12 cellular contexts compared by ENCODE assay signal in the genomic region with DNA sequence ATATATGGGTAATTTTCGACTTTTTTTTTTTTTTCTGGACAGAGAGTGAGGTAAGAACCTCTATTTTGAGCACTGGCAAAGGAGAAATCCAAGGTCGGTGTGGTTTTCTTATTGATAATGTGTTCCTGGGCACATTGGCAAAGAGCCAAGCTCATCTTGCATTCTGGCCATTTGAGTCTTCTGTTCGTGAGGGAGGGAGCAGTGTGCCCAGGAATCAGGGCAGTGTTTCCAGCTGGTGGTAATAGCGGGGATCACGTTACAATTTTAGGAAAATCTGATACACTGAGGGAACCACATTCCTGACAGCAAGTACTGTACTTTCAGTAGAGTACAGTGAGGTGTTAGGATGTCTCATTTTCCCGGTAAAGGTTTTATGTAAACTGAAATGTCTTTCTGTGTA.
A peak's percentile ranks its signal among the peaks of the same experiment; 100 is the strongest.
DNase-seq lines count a peak whose midpoint lies in the region; ATAC-seq and TF ChIP-seq lines count a peak whose summit lies in the region.
"Had no signal": no experiment of that assay in that cellular context is flagged by ENCODE, and none has a peak within 500 bp of the region (broad histone marks: within the 10 kb centered on the region; RNA-seq: fewer than 3 reads in every experiment).

No MANE protein-coding gene starts in this region.

- no peaks in the 10 kb centered on the region for H3K9me3 ChIP-seq in right atrium auricular region

- DNase-seq in DMS 273 (lab: John Stamatoyannopoulos, UW; ENCODE audit: unreplicated experiment) (peak; percentile 73), NCI-H128 (lab: John Stamatoyannopoulos, UW; ENCODE audit: unreplicated experiment) (peak; percentile 58), NCI-H69 (lab: John Stamatoyannopoulos, UW) (peak; percentile 72), left kidney (ENCODE audit: low read depth, low spot score) (peak; percentile 68), HuH-7 (ENCODE audit: low spot score) (no peak), right atrium auricular region (ENCODE audit: low spot score) (no peak)
- DNase-seq in activated CD8-positive, alpha-beta memory T cell treated with anti-CD3 and anti-CD28 coated beads, Interleukin-2, amount 50 U/mL, for 48 hours: no peak
- DNase-seq: activated CD4-positive, CD25-positive, alpha-beta regulatory T cell; MM.1S; stimulated activated CD4-positive, alpha-beta T cell treated with anti-CD3 and anti-CD28 coated beads, Interleukin-4, amount 100 ng/mL, for 24 hours had no signal

- no peak overlapping the region for H3K4me3 ChIP-seq in right atrium auricular region

- H3K36me3 ChIP-seq in right atrium auricular region: no peaks in the 10 kb centered on the region

- H3K27me3 ChIP-seq in right atrium auricular region: no peaks in the 10 kb centered on the region

- TF ChIP-seq CTCF in right atrium auricular region (IDR thresholded peaks at IDR 0.05): no peak

- no peaks in the 10 kb centered on the region for H3K4me1 ChIP-seq in right atrium auricular region

- H3K27ac ChIP-seq in right atrium auricular region: no peak overlapping the region

- no peak for ATAC-seq in GM18511 (IDR thresholded peaks at IDR 0.05; ENCODE audit: unreplicated experiment)
- ATAC-seq: left lobe of liver had no signal

Comparison
In these comparisons a context has a peak if more than half of its experiments do, and no peak if none do; other contexts are left out.
1. DNase-seq: peak in DMS 273 (single experiment), NCI-H128 (single experiment), NCI-H69 (single experiment) and left kidney (single experiment); none in activated CD8-positive, alpha-beta memory T cell treated with anti-CD3 and anti-CD28 coated beads, Interleukin-2, amount 50 U/mL, for 48 hours (single experiment), HuH-7 (single experiment) and right atrium auricular region (single experiment).